In the genomic region with DNA sequence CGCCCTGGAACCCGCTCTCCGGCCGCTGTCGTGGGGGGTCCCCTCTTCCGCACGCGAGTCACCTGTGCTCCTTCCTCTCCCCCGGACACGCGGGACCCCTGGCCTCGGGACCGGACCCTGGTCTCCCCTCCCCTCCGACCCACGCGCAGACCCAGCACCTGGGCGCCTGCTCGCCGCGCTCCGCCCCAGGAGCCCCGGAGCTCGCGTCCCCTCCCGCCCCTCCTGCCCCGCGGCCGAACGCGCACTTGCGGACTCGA, we compare ENCODE assay signal across 8 cellular contexts. TPM values are rescaled to one million over a fixed set of nuclear protein-coding genes. Genes with fewer than 3 reads are reported as not detected.
DNase-seq lines count a peak whose midpoint lies in the region; ATAC-seq and TF ChIP-seq lines count a peak whose summit lies in the region.

No MANE protein-coding gene starts in this region.

- peaks cover 28% of the 10 kb centered on the region for H3K36me3 Mint-ChIP-seq in nephron progenitor cell (ENCODE audit: low read depth)

- peaks cover 35% of the 10 kb centered on the region for H3K4me1 Mint-ChIP-seq in nephron progenitor cell

- H3K27ac Mint-ChIP-seq in nephron progenitor cell, result no peak overlapping the region

- H3K9me3 Mint-ChIP-seq in nephron progenitor cell, result peaks cover 39% of the 10 kb centered on the region

- H3K4me1 ChIP-seq in duodenal mucosa (ENCODE audit: control insufficient read depth in 1 of 2, insufficient read depth in 2 of 2, low read length in 2 of 2), result peaks cover 20 to 27% of the 10 kb centered on the region in 2 donors

- H3K27ac ChIP-seq in duodenal mucosa (ENCODE audit: low read depth, low read length), result no peak overlapping the region

- DNase-seq in AG04449 (ENCODE audit: low read depth, low spot score), result no peak
- no peak for DNase-seq in Jurkat, Clone E6-1 (ENCODE audit: low read depth, low spot score)
- no peak for DNase-seq in nephron progenitor cell
- no peak for DNase-seq in NCI-H2081 treated with DMSO at 0.1 percent for 48 hours (lab: John Stamatoyannopoulos, UW)

- CTCF ChIA-PET in AG04449 (lab: Yijun Ruan, JAX), result no interaction called here

- POLR2A ChIA-PET in AG04449 (lab: Yijun Ruan, JAX), result no interaction called here

- H3K36me3 ChIP-seq in duodenal mucosa (ENCODE audit: control insufficient read depth in 1 of 2, insufficient read depth in 2 of 2, low read length in 2 of 2), result no peaks in the 10 kb centered on the region

- ATAC-seq in HG03342 (IDR thresholded peaks at IDR 0.05; ENCODE audit: unreplicated experiment) (no peak), HG03025 (IDR thresholded peaks at IDR 0.05; ENCODE audit: low FRiP score, unreplicated experiment) (no peak), GM21390 (IDR thresholded peaks at IDR 0.05; ENCODE audit: unreplicated experiment) (no peak)

- H3K9ac ChIP-seq in duodenal mucosa (ENCODE audit: low read depth in 1 of 2, low read length in 2 of 2), result peak overlapping the region; percentile 33 to 79

- H3K4me3 Mint-ChIP-seq in nephron progenitor cell, result peak overlapping the region; percentile 72

- TF ChIP-seq CTCF in AG04449 (IDR thresholded peaks at IDR 0.05; ENCODE audit: insufficient read depth, low read length, missing control alignments), result no peak
- TF ChIP-seq CTCF in nephron progenitor cell (IDR thresholded peaks at IDR 0.05), result no peak

- no peaks in the 10 kb centered on the region for H3K27me3 ChIP-seq in duodenal mucosa (ENCODE audit: control insufficient read depth in 1 of 2, insufficient read depth in 2 of 2, low read length in 2 of 2)

- H3K9me3 ChIP-seq in duodenal mucosa (ENCODE audit: control insufficient read depth in 1 of 2, low read length in 2 of 2), result no peaks in the 10 kb centered on the region

- H3K27me3 Mint-ChIP-seq in nephron progenitor cell (ENCODE audit: low read depth, poor library complexity), result peaks cover 70% of the 10 kb centered on the region

- peak overlapping the region; percentile 71 for H3K4me3 ChIP-seq in AG04449 (ENCODE audit: low read depth, low read length)
- peak overlapping the region; percentile 52; the same call in 1 of the 2 replicates for H3K4me3 ChIP-seq in Jurkat, Clone E6-1 (ENCODE audit: low read length)
- H3K4me3 ChIP-seq in duodenal mucosa (ENCODE audit: low read depth in 1 of 2, low read length in 2 of 2), result peak overlapping the region; percentile 58 to 64

RNA-seq across cellular contexts. Expression of a gene that starts 0.8 kb away (rescaled TPM):
- 8.8 TPM for polyA plus RNA-seq in Jurkat, Clone E6-1 (2012; ENCODE audit: insufficient read depth, insufficient read length)

RNA-seq across cellular contexts. Expression of a gene that starts 18.8 kb away (rescaled TPM):
- polyA plus RNA-seq in Jurkat, Clone E6-1 (2012; ENCODE audit: insufficient read depth, insufficient read length), result 49.5 TPM

RNA-seq across cellular contexts. Expression of a gene that starts 37.7 kb away (rescaled TPM):
- polyA plus RNA-seq in Jurkat, Clone E6-1 (2012; ENCODE audit: insufficient read depth, insufficient read length), result 1.3 TPM

RNA-seq across cellular contexts. Expression of a gene that starts 49.5 kb away (rescaled TPM):
- 50.9 TPM for polyA plus RNA-seq in Jurkat, Clone E6-1 (2012; ENCODE audit: insufficient read depth, insufficient read length)

RNA-seq across cellular contexts. Expression of a gene that starts 54.1 kb away (rescaled TPM):
- 162 TPM for polyA plus RNA-seq in Jurkat, Clone E6-1 (2012; ENCODE audit: insufficient read depth, insufficient read length)
